Comparison of ENCODE assay signal across 13 cellular contexts in the genomic region with DNA sequence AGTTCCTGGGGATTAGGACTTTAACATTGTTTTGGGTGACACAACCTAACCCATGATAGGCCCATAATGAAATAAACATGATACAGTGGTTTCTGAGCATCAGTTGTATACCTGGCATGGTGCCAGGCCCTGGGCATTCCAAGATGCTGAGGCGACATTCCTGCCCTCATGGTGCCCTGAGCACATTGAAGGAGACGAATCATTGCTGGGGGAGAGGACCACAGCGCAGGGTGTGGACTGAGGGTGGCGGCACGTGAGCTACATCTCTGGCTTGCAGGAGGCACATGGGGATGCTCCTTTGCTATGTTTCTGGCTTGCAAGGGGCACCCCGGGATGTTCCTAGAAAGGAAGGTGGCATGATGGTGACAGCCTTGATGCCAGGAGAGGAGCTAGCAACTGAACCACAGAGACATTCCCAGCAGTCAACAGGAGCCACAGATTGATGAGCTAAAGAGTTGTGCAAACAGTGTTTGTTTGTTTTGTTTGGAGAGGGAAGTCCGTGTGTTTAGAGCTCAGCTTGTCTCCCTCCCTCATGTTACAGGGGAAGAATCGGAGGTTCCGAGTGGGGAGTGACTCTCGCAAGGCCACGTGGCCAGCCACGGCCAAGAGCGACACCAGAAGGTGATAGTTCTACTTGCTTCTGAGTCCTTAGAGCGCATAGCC.
DNase-seq lines count a peak whose midpoint lies in the region; ATAC-seq, FAIRE-seq and TF ChIP-seq lines count a peak whose summit lies in the region.
"Had no signal": no experiment of that assay in that cellular context is flagged by ENCODE, and none has a peak within 500 bp of the region (broad histone marks: within the 10 kb centered on the region; RNA-seq: fewer than 3 reads in every experiment).

No MANE protein-coding gene starts in this region.

- H3K9me3 Mint-ChIP-seq in HFFc6: no peaks in the 10 kb centered on the region

- POLR2A ChIA-PET in A549 (lab: Yijun Ruan, JAX): interaction anchor here (0.7 to 1.1 kb wide), 3 partner anchors 84 to 1090 kb away, joined by 3 to 5 read pairs (median 4); no protein-coding TSS in a partner anchor
- POLR2A ChIA-PET in Panc1 (lab: Charles Lee): no interaction called here

- 0% methylated on average over 9 of the region's 14 CpGs for WGBS in A549 (ENCODE audit: missing lambda C conversion rate)

- ATAC-seq in A549: peak; percentile 93 to 95
- ATAC-seq in Panc1: peak; percentile 60; the same call in 1 of the 2 replicates
- ATAC-seq in foreskin keratinocyte: peak; percentile 29
- ATAC-seq in GM21423 (IDR thresholded peaks at IDR 0.05; ENCODE audit: unreplicated experiment): no peak

- H3K9me3 ChIP-seq in A549: peaks cover 8% of the 10 kb centered on the region; the same call in 1 of the 3 replicates
- no peaks in the 10 kb centered on the region for H3K9me3 ChIP-seq in Panc1 (ENCODE audit: control insufficient read depth, insufficient read depth, low read depth, low read length)
- H3K9me3 ChIP-seq: esophagus muscularis mucosa had no signal

- peak in 1 of 2 experiments; percentile 57; a peak in 2 of 5 replicates for TF ChIP-seq EP300 in A549 (IDR thresholded peaks at IDR 0.05)

- CTCF ChIA-PET in A549 (lab: Yijun Ruan, JAX) (interaction anchor here (1.0 to 6.8 kb wide), 7 partner anchors 9 to 90 kb away, joined by 3 to 44 read pairs (median 7); no protein-coding TSS in a partner anchor), Panc1 (lab: Charles Lee) (no interaction called here)

- DNase-seq in A549 (ENCODE audit: low read depth in 1 of 2, low spot score in 1 of 2): peak; percentile 80 to 97
- DNase-seq in HFFc6: peak; percentile 45
- DNase-seq in Panc1 (ENCODE audit: low read depth, low spot score): no peak
- DNase-seq in foreskin keratinocyte: peak; percentile 20 to 46
- DNase-seq in SKM-1 (lab: John Stamatoyannopoulos, UW; ENCODE audit: unreplicated experiment): no peak
- no peak for DNase-seq in G401 (ENCODE audit: low spot score)
- no peak for DNase-seq in activated gamma-delta T cell treated with Interleukin-2 at 50 U/mL for 16 hours
- DNase-seq: activated naive CD4-positive, alpha-beta T cell treated with anti-CD3 and anti-CD28 coated beads, Interleukin-2, amount 10 ng/mL, durations not matched to agents 7 days and 5 days; C1 segment of cervical spinal cord; Kasumi-1 had no signal

- intact Hi-C loops in Panc1 (cut with micrococcal nuclease; ENCODE audit: unreplicated experiment): no loop called here

- no peak overlapping the region; the same call in 1 of the 2 replicates for H3K27ac Mint-ChIP-seq in HFFc6
- H3K27ac Mint-ChIP-seq: activated naive CD4-positive, alpha-beta T cell treated with anti-CD3 and anti-CD28 coated beads, Interleukin-2, amount 10 ng/mL, durations not matched to agents 7 days and 5 days had no signal

- in situ Hi-C loops in Panc1 (cut with HindIII; ENCODE audit: low pct_unique_long_range_greater_than_20kb, low sequenced_read_pairs): no loop called here
- in situ Hi-C loops in G401 (cut with HindIII; ENCODE audit: low sequenced_read_pairs): no loop called here

- no peak overlapping the region for H3K4me3 Mint-ChIP-seq in HFFc6
- H3K4me3 Mint-ChIP-seq: activated naive CD4-positive, alpha-beta T cell treated with anti-CD3 and anti-CD28 coated beads, Interleukin-2, amount 10 ng/mL, durations not matched to agents 7 days and 5 days had no signal

- H3K27ac ChIP-seq in A549: peak overlapping the region; percentile 84 to 91
- no peak overlapping the region for H3K27ac ChIP-seq in Panc1 (ENCODE audit: low read length)
- no peak overlapping the region for H3K27ac ChIP-seq in foreskin keratinocyte
- H3K27ac ChIP-seq: esophagus muscularis mucosa had no signal

- BruUV-seq in Panc1 (replicated peaks; lab: Mats Ljungman, UMichigan): no TSS peak

- H3K27me3 ChIP-seq in Panc1 (ENCODE audit: control insufficient read depth, insufficient read depth, low read length): no peaks in the 10 kb centered on the region
- H3K27me3 ChIP-seq in foreskin keratinocyte: no peaks in the 10 kb centered on the region
- H3K27me3 ChIP-seq: esophagus muscularis mucosa had no signal

- H3K4me1 Mint-ChIP-seq in HFFc6 (ENCODE audit: low read depth): peaks cover 20% of the 10 kb centered on the region
- H3K4me1 Mint-ChIP-seq: activated naive CD4-positive, alpha-beta T cell treated with anti-CD3 and anti-CD28 coated beads, Interleukin-2, amount 10 ng/mL, durations not matched to agents 7 days and 5 days had no signal

- H3K4me1 ChIP-seq in A549: peaks cover 32% of the 10 kb centered on the region
- no peaks in the 10 kb centered on the region for H3K4me1 ChIP-seq in Panc1 (ENCODE audit: control insufficient read depth, insufficient read depth, low read length)
- no peaks in the 10 kb centered on the region for H3K4me1 ChIP-seq in foreskin keratinocyte
- H3K4me1 ChIP-seq: esophagus muscularis mucosa had no signal

- no peak for TF ChIP-seq POLR2A in A549 (IDR thresholded peaks at IDR 0.05; ENCODE audit: low read length)

- peaks cover 12% of the 10 kb centered on the region for H3K36me3 Mint-ChIP-seq in HFFc6 (ENCODE audit: low read depth)

- H3K4me2 ChIP-seq in A549: peak overlapping the region; percentile 67

- H3K36me3 ChIP-seq in Panc1 (ENCODE audit: control insufficient read depth, insufficient read depth, low read length): no peaks in the 10 kb centered on the region

- TF ChIP-seq RAD21 in A549 (conservative IDR thresholded peaks at IDR 0.05 in 1 of 2, IDR thresholded peaks at IDR 0.05 in 1 of 2): peak; percentile 85

- FAIRE-seq in A549 (lab: Jason Lieb, UNC): peak; percentile 72
- FAIRE-seq: GM18507 had no signal

- H3K4me3 ChIP-seq in A549 (no peak overlapping the region), Panc1 (ENCODE audit: low read depth in 2 of 2, low read length in 2 of 2) (no peak overlapping the region)
- H3K4me3 ChIP-seq: esophagus muscularis mucosa had no signal

- H3K27me3 Mint-ChIP-seq in HFFc6 (ENCODE audit: insufficient read depth): no peaks in the 10 kb centered on the region; the same call in none of the 2 replicates
- H3K27me3 Mint-ChIP-seq: activated naive CD4-positive, alpha-beta T cell treated with anti-CD3 and anti-CD28 coated beads, Interleukin-2, amount 10 ng/mL, durations not matched to agents 7 days and 5 days had no signal

- TF ChIP-seq CTCF in A549 (IDR thresholded peaks at IDR 0.05) (peak; percentile 54), HFFc6 (IDR thresholded peaks at IDR 0.05) (no peak), Panc1 (IDR thresholded peaks at IDR 0.05) (no peak), foreskin keratinocyte (conservative IDR thresholded peaks at IDR 0.05) (no peak)

TF ChIP-seq in A549, 52 proteins besides CTCF, POLR2A, EP300 and RAD21 (continues in another document):
- TF ChIP-seq HOXA7 (CRISPR knock-in tag; IDR thresholded peaks at IDR 0.05) (no peak), TP53 (CRISPR knock-in tag; IDR thresholded peaks at IDR 0.05) (no peak), EHMT2 (IDR thresholded peaks at IDR 0.05; ENCODE audit: low read depth) (no peak), RNF2 (IDR thresholded peaks at IDR 0.05; ENCODE audit: borderline replicate concordance, low read depth) (no peak), HDAC2 (IDR thresholded peaks at IDR 0.05) (no peak), FOXS1 (CRISPR knock-in tag; IDR thresholded peaks at IDR 0.05) (0 out of 2 replicates have a peak, but pooled peaks have one; percentile 9), KDM1A (IDR thresholded peaks at IDR 0.05; ENCODE audit: low read depth) (no peak), HEYL (CRISPR knock-in tag; IDR thresholded peaks at IDR 0.05) (no peak), GATA3 (IDR thresholded peaks at IDR 0.05; ENCODE audit: borderline replicate concordance) (peak; percentile 88), RCOR1 (IDR thresholded peaks at IDR 0.05; ENCODE audit: low read depth, low read length) (no peak), MYC (IDR thresholded peaks at IDR 0.05; ENCODE audit: borderline replicate concordance, low read length) (no peak), JUNB (IDR thresholded peaks at IDR 0.05) (peak; percentile 39; the same call in 1 of the 2 replicates), BHLHE40 (IDR thresholded peaks at IDR 0.05; ENCODE audit: low read depth, low read length) (peak; percentile 51; the same call in 1 of the 2 replicates), SREBF2 (IDR thresholded peaks at IDR 0.05) (no peak), TFCP2L1 (CRISPR knock-in tag; IDR thresholded peaks at IDR 0.05) (no peak), RFX5 (IDR thresholded peaks at IDR 0.05) (no peak)
- TF ChIP-seq, protein P1, sequence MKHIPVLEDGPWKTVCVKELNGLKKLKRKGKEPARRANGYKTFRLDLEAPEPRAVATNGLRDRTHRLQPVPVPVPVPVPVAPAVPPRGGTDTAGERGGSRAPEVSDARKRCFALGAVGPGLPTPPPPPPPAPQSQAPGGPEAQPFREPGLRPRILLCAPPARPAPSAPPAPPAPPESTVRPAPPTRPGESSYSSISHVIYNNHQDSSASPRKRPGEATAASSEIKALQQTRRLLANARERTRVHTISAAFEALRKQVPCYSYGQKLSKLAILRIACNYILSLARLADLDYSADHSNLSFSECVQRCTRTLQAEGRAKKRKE (CRISPR knock-in tag; IDR thresholded peaks at IDR 0.05; ENCODE audit: low read depth): peak; percentile 51; the same call in 1 of the 2 replicates
- TF ChIP-seq, protein P2, sequence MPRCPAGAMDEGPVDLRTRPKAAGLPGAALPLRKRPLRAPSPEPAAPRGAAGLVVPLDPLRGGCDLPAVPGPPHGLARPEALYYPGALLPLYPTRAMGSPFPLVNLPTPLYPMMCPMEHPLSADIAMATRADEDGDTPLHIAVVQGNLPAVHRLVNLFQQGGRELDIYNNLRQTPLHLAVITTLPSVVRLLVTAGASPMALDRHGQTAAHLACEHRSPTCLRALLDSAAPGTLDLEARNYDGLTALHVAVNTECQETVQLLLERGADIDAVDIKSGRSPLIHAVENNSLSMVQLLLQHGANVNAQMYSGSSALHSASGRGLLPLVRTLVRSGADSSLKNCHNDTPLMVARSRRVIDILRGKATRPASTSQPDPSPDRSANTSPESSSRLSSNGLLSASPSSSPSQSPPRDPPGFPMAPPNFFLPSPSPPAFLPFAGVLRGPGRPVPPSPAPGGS (IDR thresholded peaks at IDR 0.05): no peak
- TF ChIP-seq, protein P3, sequence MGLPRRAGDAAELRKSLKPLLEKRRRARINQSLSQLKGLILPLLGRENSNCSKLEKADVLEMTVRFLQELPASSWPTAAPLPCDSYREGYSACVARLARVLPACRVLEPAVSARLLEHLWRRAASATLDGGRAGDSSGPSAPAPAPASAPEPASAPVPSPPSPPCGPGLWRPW (IDR thresholded peaks at IDR 0.05): no peak
- TF ChIP-seq, protein P4, sequence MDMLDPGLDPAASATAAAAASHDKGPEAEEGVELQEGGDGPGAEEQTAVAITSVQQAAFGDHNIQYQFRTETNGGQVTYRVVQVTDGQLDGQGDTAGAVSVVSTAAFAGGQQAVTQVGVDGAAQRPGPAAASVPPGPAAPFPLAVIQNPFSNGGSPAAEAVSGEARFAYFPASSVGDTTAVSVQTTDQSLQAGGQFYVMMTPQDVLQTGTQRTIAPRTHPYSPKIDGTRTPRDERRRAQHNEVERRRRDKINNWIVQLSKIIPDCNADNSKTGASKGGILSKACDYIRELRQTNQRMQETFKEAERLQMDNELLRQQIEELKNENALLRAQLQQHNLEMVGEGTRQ (IDR thresholded peaks at IDR 0.05): peak; percentile 78

Comparison
In these comparisons a context has a peak if more than half of its experiments do, and no peak if none do; other contexts are left out.
1. DNase-seq: peak in A549 (2 of 2), HFFc6 (single experiment) and foreskin keratinocyte (2 of 2); none in Panc1 (single experiment), SKM-1 (single experiment), G401 (single experiment) and activated gamma-delta T cell treated with Interleukin-2 at 50 U/mL for 16 hours (single experiment).
2. H3K27ac ChIP-seq: peak in A549 (2 of 2); none in Panc1 (single experiment) and foreskin keratinocyte (single experiment).